22 cellular contexts compared by ENCODE assay signal in genomic region chr15:63178034-63178433, GRCh38. TPM values are rescaled to one million over a fixed set of nuclear protein-coding genes. Genes with fewer than 3 reads are reported as not detected.
A peak's percentile ranks its signal among the peaks of the same experiment; 100 is the strongest.
DNase-seq lines count a peak whose midpoint lies in the region; ATAC-seq and TF ChIP-seq lines count a peak whose summit lies in the region.
"Had no signal": no experiment of that assay in that cellular context is flagged by ENCODE, and none has a peak within 500 bp of the region (broad histone marks: within the 10 kb centered on the region; RNA-seq: fewer than 3 reads in every experiment).

No MANE protein-coding gene starts in this region.

- H3K9me3 Mint-ChIP-seq in osteocyte (ENCODE audit: unreplicated experiment) = no peaks in the 10 kb centered on the region
- no peaks in the 10 kb centered on the region for H3K9me3 Mint-ChIP-seq in activated CD4-positive, alpha-beta memory T cell treated with anti-CD3 and anti-CD28 coated beads for 36 hours
- H3K9me3 Mint-ChIP-seq: stimulated activated memory B cell treated with anti-CD40 and anti-IgM and Interleukin-4, amounts not matched to agents 10 μg/mL and 1 μg/mL and 100 μg/mL, for 72 hours had no signal

- H3K36me3 Mint-ChIP-seq in osteocyte (ENCODE audit: unreplicated experiment) = no peaks in the 10 kb centered on the region
- H3K36me3 Mint-ChIP-seq in activated CD4-positive, alpha-beta memory T cell treated with anti-CD3 and anti-CD28 coated beads for 36 hours = no peaks in the 10 kb centered on the region
- H3K36me3 Mint-ChIP-seq: stimulated activated memory B cell treated with anti-CD40 and anti-IgM and Interleukin-4, amounts not matched to agents 10 μg/mL and 1 μg/mL and 100 μg/mL, for 72 hours had no signal

- H3K79me2 ChIP-seq in hepatocyte = no peaks in the 10 kb centered on the region

- H3K4me2 ChIP-seq in hepatocyte = peak overlapping the region; percentile 48

- no peak for ATAC-seq in GM18511 (IDR thresholded peaks at IDR 0.05; ENCODE audit: unreplicated experiment)
- ATAC-seq: right cardiac atrium had no signal

- CTCF ChIA-PET in activated CD4-positive, alpha-beta memory T cell treated with anti-CD3 and anti-CD28 coated beads for 36 hours (lab: Charles Lee) = interaction anchor here (1.3 kb wide), 1 partner anchor 8 kb away, joined by 4 read pairs; no protein-coding TSS in a partner anchor

- intact Hi-C loops in activated CD4-positive, alpha-beta memory T cell treated with anti-CD3 and anti-CD28 coated beads for 36 hours (cut with micrococcal nuclease) = no loop called here

- no peak overlapping the region for H3K27ac Mint-ChIP-seq in osteocyte (ENCODE audit: unreplicated experiment)
- H3K27ac Mint-ChIP-seq in activated CD4-positive, alpha-beta memory T cell treated with anti-CD3 and anti-CD28 coated beads for 36 hours = no peak overlapping the region
- H3K27ac Mint-ChIP-seq: stimulated activated memory B cell treated with anti-CD40 and anti-IgM and Interleukin-4, amounts not matched to agents 10 μg/mL and 1 μg/mL and 100 μg/mL, for 72 hours had no signal

- peaks cover 10% of the 10 kb centered on the region for H3K4me1 ChIP-seq in hepatocyte (ENCODE audit: insufficient read depth)
- H3K4me1 ChIP-seq: tibial artery had no signal

- POLR2A ChIA-PET in activated CD4-positive, alpha-beta memory T cell treated with anti-CD3 and anti-CD28 coated beads for 36 hours (lab: Charles Lee) = no interaction called here

- no peak overlapping the region for H3K4me3 ChIP-seq in hepatocyte
- H3K4me3 ChIP-seq: cardiac muscle cell, tibial artery had no signal

- H4K20me1 ChIP-seq in hepatocyte (ENCODE audit: insufficient read depth, poor library complexity, severe bottlenecking) = no peaks in the 10 kb centered on the region

- H3K27me3 Mint-ChIP-seq in osteocyte (ENCODE audit: unreplicated experiment) = no peaks in the 10 kb centered on the region
- no peaks in the 10 kb centered on the region for H3K27me3 Mint-ChIP-seq in activated CD4-positive, alpha-beta memory T cell treated with anti-CD3 and anti-CD28 coated beads for 36 hours
- H3K27me3 Mint-ChIP-seq: stimulated activated memory B cell treated with anti-CD40 and anti-IgM and Interleukin-4, amounts not matched to agents 10 μg/mL and 1 μg/mL and 100 μg/mL, for 72 hours had no signal

- no peak overlapping the region for H2AFZ ChIP-seq in hepatocyte

- H3K27ac ChIP-seq in hepatocyte = peak overlapping the region; percentile 32
- H3K27ac ChIP-seq: 22Rv1, cardiac muscle cell, tibial artery had no signal

- WGBS in hepatocyte (ENCODE audit: low lambda C conversion rate, missing lambda C conversion rate) = 34% methylated on average over 5 of the region's 5 CpGs

- H3K4me1 Mint-ChIP-seq in osteocyte (ENCODE audit: unreplicated experiment) = peaks cover 2% of the 10 kb centered on the region
- peaks cover 17% of the 10 kb centered on the region for H3K4me1 Mint-ChIP-seq in activated CD4-positive, alpha-beta memory T cell treated with anti-CD3 and anti-CD28 coated beads for 36 hours (ENCODE audit: low read depth)
- H3K4me1 Mint-ChIP-seq: stimulated activated memory B cell treated with anti-CD40 and anti-IgM and Interleukin-4, amounts not matched to agents 10 μg/mL and 1 μg/mL and 100 μg/mL, for 72 hours had no signal

- peak; percentile 12 for DNase-seq in NCI-H2227 (lab: John Stamatoyannopoulos, UW; ENCODE audit: unreplicated experiment)
- no peak for DNase-seq in NCI-H2227 treated with DMSO at 0.1 percent for 48 hours (lab: John Stamatoyannopoulos, UW)
- DNase-seq in NCI-H69 (lab: John Stamatoyannopoulos, UW) = peak; percentile 94
- DNase-seq in hepatocyte (ENCODE audit: low spot score) = peak; percentile 46
- peak; percentile 70 for DNase-seq in osteocyte (ENCODE audit: extremely low spot score, unreplicated experiment)
- no peak for DNase-seq in activated CD4-positive, alpha-beta memory T cell treated with anti-CD3 and anti-CD28 coated beads for 36 hours
- no peak for DNase-seq in cortex of kidney (lab: John Stamatoyannopoulos, UW)
- DNase-seq: activated CD4-positive, alpha-beta T cell treated with anti-CD3 and anti-CD28 coated beads for 48 hours; activated CD8-positive, alpha-beta memory T cell treated with anti-CD3 and anti-CD28 coated beads, Interleukin-2, amount 50 U/mL, for 4 hours; activated gamma-delta T cell; AML-193; amniotic stem cell; GOT3; NCI-H1694; NCI-H446; nucleus accumbens; right cardiac atrium; tibial artery had no signal

- no peak overlapping the region for H3K4me3 Mint-ChIP-seq in osteocyte (ENCODE audit: unreplicated experiment)
- no peak overlapping the region for H3K4me3 Mint-ChIP-seq in activated CD4-positive, alpha-beta memory T cell treated with anti-CD3 and anti-CD28 coated beads for 36 hours
- H3K4me3 Mint-ChIP-seq: stimulated activated memory B cell treated with anti-CD40 and anti-IgM and Interleukin-4, amounts not matched to agents 10 μg/mL and 1 μg/mL and 100 μg/mL, for 72 hours had no signal

- no peaks in the 10 kb centered on the region for H3K9me2 ChIP-seq in hepatocyte (replicated peaks; ENCODE audit: insufficient read depth)

- H3K36me3 ChIP-seq in hepatocyte (replicated peaks; ENCODE audit: insufficient read depth, low read depth) = no peaks in the 10 kb centered on the region
- H3K36me3 ChIP-seq: cardiac muscle cell, tibial artery had no signal

- H3K9me3 ChIP-seq in hepatocyte (ENCODE audit: low read depth) = no peaks in the 10 kb centered on the region
- H3K9me3 ChIP-seq: tibial artery had no signal

- no peak for TF ChIP-seq CTCF in hepatocyte (IDR thresholded peaks at IDR 0.05; ENCODE audit: poor library complexity)
- TF ChIP-seq CTCF in osteocyte (IDR thresholded peaks at IDR 0.05) = no peak

- no peaks in the 10 kb centered on the region for H3K27me3 ChIP-seq in hepatocyte
- H3K27me3 ChIP-seq: cardiac muscle cell had no signal

RNA-seq across cellular contexts. Expression of gene RAB8B, which starts 11.4 kb away (rescaled TPM):
- total RNA-seq in hepatocyte = 36.9 and 40.5 TPM in 2 replicates
- 11.7 and 16.4 TPM in 2 replicates for polyA plus RNA-seq in hepatocyte
- 27.9 and 29.8 TPM in 2 replicates for total RNA-seq in osteocyte
- 100 to 1,000 TPM; 109 to 119 TPM for total RNA-seq in activated CD4-positive, alpha-beta memory T cell treated with anti-CD3 and anti-CD28 coated beads for 36 hours

RNA-seq across cellular contexts. Expression of gene RPS27L, which starts 20.8 kb away (rescaled TPM):
- total RNA-seq in hepatocyte (97.3 and 134 TPM in 2 replicates), osteocyte (200 and 202 TPM in 2 replicates)
- 525 and 528 TPM in 2 replicates for polyA plus RNA-seq in hepatocyte
- 100 to 1,000 TPM; 139 to 140 TPM for total RNA-seq in activated CD4-positive, alpha-beta memory T cell treated with anti-CD3 and anti-CD28 coated beads for 36 hours

RNA-seq across cellular contexts. Expression of gene LACTB, which starts 56.4 kb away (rescaled TPM):
- total RNA-seq in hepatocyte = 19.6 and 31.0 TPM in 2 replicates
- polyA plus RNA-seq in hepatocyte = 19.2 and 26.5 TPM in 2 replicates
- 11.2 and 13.3 TPM in 2 replicates for total RNA-seq in osteocyte
- total RNA-seq in activated CD4-positive, alpha-beta memory T cell treated with anti-CD3 and anti-CD28 coated beads for 36 hours = 10 to 100 TPM; 23.7 to 24.5 TPM

Comparison
In these comparisons a context has a peak if more than half of its experiments do, and no peak if none do; other contexts are left out.
1. DNase-seq: peak in NCI-H2227 (single experiment), NCI-H69 (single experiment), hepatocyte (single experiment) and osteocyte (single experiment); none in NCI-H2227 treated with DMSO at 0.1 percent for 48 hours (single experiment), activated CD4-positive, alpha-beta memory T cell treated with anti-CD3 and anti-CD28 coated beads for 36 hours (single experiment) and cortex of kidney (single experiment).